ENCODE assay signal across 18 cellular contexts in genomic region chr1:204873714-204874113, GRCh38.
"Had no signal": no experiment of that assay in that cellular context is flagged by ENCODE, and none has a peak within 500 bp of the region (broad histone marks: within the 10 kb centered on the region; RNA-seq: fewer than 3 reads in every experiment).

No MANE protein-coding gene starts in this region.

- ATAC-seq: activated T-cell treated with anti-CD3 and anti-CD28 coated beads, Interleukin-2, amount 50 U/mL, for 72 hours; natural killer cell; stimulated activated naive B cell treated with anti-CD40 and anti-IgM and Interleukin-4, amounts not matched to agents 10 μg/mL and 1 μg/mL and 100 μg/mL, for 72 hours; upper lobe of right lung had no signal

- DNase-seq: activated CD4-positive, alpha-beta memory T cell treated with anti-CD3 and anti-CD28 coated beads for 36 hours; activated CD4-positive, alpha-beta T cell treated with anti-CD3 and anti-CD28 coated beads for 48 hours; activated effector memory CD4-positive, alpha-beta T cell treated with Interleukin-2 at 50 U/mL for 16 hours; activated naive CD4-positive, alpha-beta T cell treated with anti-CD3 and anti-CD28 coated beads for 36 hours; activated naive CD8-positive, alpha-beta T cell treated with anti-CD3 and anti-CD28 coated beads, Interleukin-2, amount 10 ng/mL, durations not matched to agents 7 days and 5 days; activated T-cell treated with anti-CD3 and anti-CD28 coated beads, Interleukin-2, amount 50 U/mL, for 72 hours; amniotic stem cell; cerebellar nuclear complex; cortex of kidney; effector CD4-positive, alpha-beta T cell; foreskin fibroblast; hippocampal formation; natural killer cell; stimulated activated CD4-positive, alpha-beta T cell treated with anti-CD3 and anti-CD28 coated beads, Interleukin-2, amount 100 ng/mL, for 48 hours; stimulated activated CD8-positive, alpha-beta memory T cell treated with anti-CD3 and anti-CD28 coated beads, Interleukin-4, amount 100 ng/mL, for 48 hours; stimulated activated naive B cell treated with anti-CD40 and anti-IgM and Interleukin-4, amounts not matched to agents 10 μg/mL and 1 μg/mL and 100 μg/mL, for 72 hours; upper lobe of right lung had no signal

- H3K27me3 ChIP-seq: upper lobe of right lung had no signal

- H3K27ac ChIP-seq: thoracic aorta, upper lobe of right lung had no signal
